ENCODE assay signal across 8 cellular contexts in genomic region chr4:86977621-86978184, GRCh38. TPM values are rescaled to one million over a fixed set of nuclear protein-coding genes. Genes with fewer than 3 reads are reported as not detected.
DNase-seq lines count a peak whose midpoint lies in the region; ATAC-seq and TF ChIP-seq lines count a peak whose summit lies in the region.

No MANE protein-coding gene starts in this region.

- H3K4me1 ChIP-seq in BE2C, result no peaks in the 10 kb centered on the region

- peak overlapping the region; percentile 2 for H3K27ac Mint-ChIP-seq in T-helper 17 cell

- no peaks in the 10 kb centered on the region for H3K27me3 ChIP-seq in BE2C

- H3K36me3 Mint-ChIP-seq in T-helper 17 cell (ENCODE audit: low read depth), result peaks cover 3% of the 10 kb centered on the region

- DNase-seq in DMS79 (lab: John Stamatoyannopoulos, UW) (peak; percentile 19), T-helper 17 cell (no peak), kidney glomerular epithelial cell (lab: John Stamatoyannopoulos, UW) (peak; percentile 89), HEK293T (ENCODE audit: extremely low spot score) (no peak), BE2C (no peak), NCI-H1694 treated with DMSO at 0.1 percent for 48 hours (lab: John Stamatoyannopoulos, UW) (no peak)

- H3K4me3 ChIP-seq in BE2C (ENCODE audit: low read depth, low read length), result no peak overlapping the region

- peak; percentile 73 for ATAC-seq in GM19438 (IDR thresholded peaks at IDR 0.05; ENCODE audit: low read depth, unreplicated experiment)
- peak; percentile 93 for ATAC-seq in HG03354 (IDR thresholded peaks at IDR 0.05; ENCODE audit: poor library complexity, severe bottlenecking, unreplicated experiment)
- ATAC-seq in T-helper 17 cell, result peak; percentile 69

- CTCF ChIA-PET in HEK293T (lab: Yijun Ruan, JAX), result no interaction called here

- peaks cover 59% of the 10 kb centered on the region for H3K4me1 Mint-ChIP-seq in T-helper 17 cell

- TF ChIP-seq CTCF in BE2C (IDR thresholded peaks at IDR 0.05; ENCODE audit: low read depth, low read length), result no peak

- H3K27me3 Mint-ChIP-seq in T-helper 17 cell, result no peaks in the 10 kb centered on the region

- no peaks in the 10 kb centered on the region for H3K36me3 ChIP-seq in BE2C

- no peak overlapping the region for H3K4me3 Mint-ChIP-seq in T-helper 17 cell

- POLR2A ChIA-PET in HEK293T (lab: Yijun Ruan, JAX), result interaction anchor here (0.9 kb wide), 1 partner anchor 28 kb away, joined by 3 read pairs; no protein-coding TSS in a partner anchor

- no peaks in the 10 kb centered on the region for H3K9me3 ChIP-seq in T-helper 17 cell (ENCODE audit: control insufficient read depth, low read length, poor library complexity, severe bottlenecking)
- H3K9me3 ChIP-seq in BE2C, result no peaks in the 10 kb centered on the region

TF ChIP-seq in HEK293T, 16 proteins besides CTCF, POLR2A, EP300 and RAD21:
- TF ChIP-seq LEF1 (IDR thresholded peaks at IDR 0.05; ENCODE audit: borderline replicate concordance), result no peak
- no peak for TF ChIP-seq NFRKB (IDR thresholded peaks at IDR 0.05)
- no peak for TF ChIP-seq FOXM1 (IDR thresholded peaks at IDR 0.05; ENCODE audit: borderline replicate concordance)
- TF ChIP-seq SP1 (IDR thresholded peaks at IDR 0.05), result no peak
- TF ChIP-seq HDGF (IDR thresholded peaks at IDR 0.05; ENCODE audit: borderline replicate concordance), result no peak
- TF ChIP-seq SUZ12 (IDR thresholded peaks at IDR 0.05), result no peak
- no peak for TF ChIP-seq BHLHE40 (IDR thresholded peaks at IDR 0.05; ENCODE audit: borderline replicate concordance)
- TF ChIP-seq FOXK2 (IDR thresholded peaks at IDR 0.05), result no peak
- no peak for TF ChIP-seq ZNF384 (IDR thresholded peaks at IDR 0.05)
- no peak for TF ChIP-seq ARNT (IDR thresholded peaks at IDR 0.05)
- no peak for TF ChIP-seq FOXA1 (IDR thresholded peaks at IDR 0.05)
- no peak for TF ChIP-seq TARDBP (IDR thresholded peaks at IDR 0.05)
- no peak for TF ChIP-seq ELF4 (IDR thresholded peaks at IDR 0.05)
- no peak for TF ChIP-seq CTBP1 (IDR thresholded peaks at IDR 0.05; ENCODE audit: borderline replicate concordance)
- TF ChIP-seq L3MBTL2 (conservative IDR thresholded peaks at IDR 0.05), result no peak

RNA-seq across cellular contexts. Expression of gene AFF1, which starts 42.9 kb away (rescaled TPM):
- total RNA-seq in T-helper 17 cell, result 100 to 1,000 TPM; 105 to 121 TPM
- polyA plus RNA-seq in BE2C (2012; ENCODE audit: insufficient read depth, insufficient read length, low read depth), result 11.4 TPM

Comparison
In these comparisons a context has a peak if more than half of its experiments do, and no peak if none do; other contexts are left out.
1. DNase-seq: peak in DMS79 (single experiment) and kidney glomerular epithelial cell (single experiment); none in T-helper 17 cell (0 of 3), HEK293T (single experiment), BE2C (single experiment) and NCI-H1694 treated with DMSO at 0.1 percent for 48 hours (single experiment).
2. Peak in every context shown above with its lines, with median percentiles within 50 percentile points of each other: ATAC-seq.